ENCODE assay signal across 8 cellular contexts in the genomic region with DNA sequence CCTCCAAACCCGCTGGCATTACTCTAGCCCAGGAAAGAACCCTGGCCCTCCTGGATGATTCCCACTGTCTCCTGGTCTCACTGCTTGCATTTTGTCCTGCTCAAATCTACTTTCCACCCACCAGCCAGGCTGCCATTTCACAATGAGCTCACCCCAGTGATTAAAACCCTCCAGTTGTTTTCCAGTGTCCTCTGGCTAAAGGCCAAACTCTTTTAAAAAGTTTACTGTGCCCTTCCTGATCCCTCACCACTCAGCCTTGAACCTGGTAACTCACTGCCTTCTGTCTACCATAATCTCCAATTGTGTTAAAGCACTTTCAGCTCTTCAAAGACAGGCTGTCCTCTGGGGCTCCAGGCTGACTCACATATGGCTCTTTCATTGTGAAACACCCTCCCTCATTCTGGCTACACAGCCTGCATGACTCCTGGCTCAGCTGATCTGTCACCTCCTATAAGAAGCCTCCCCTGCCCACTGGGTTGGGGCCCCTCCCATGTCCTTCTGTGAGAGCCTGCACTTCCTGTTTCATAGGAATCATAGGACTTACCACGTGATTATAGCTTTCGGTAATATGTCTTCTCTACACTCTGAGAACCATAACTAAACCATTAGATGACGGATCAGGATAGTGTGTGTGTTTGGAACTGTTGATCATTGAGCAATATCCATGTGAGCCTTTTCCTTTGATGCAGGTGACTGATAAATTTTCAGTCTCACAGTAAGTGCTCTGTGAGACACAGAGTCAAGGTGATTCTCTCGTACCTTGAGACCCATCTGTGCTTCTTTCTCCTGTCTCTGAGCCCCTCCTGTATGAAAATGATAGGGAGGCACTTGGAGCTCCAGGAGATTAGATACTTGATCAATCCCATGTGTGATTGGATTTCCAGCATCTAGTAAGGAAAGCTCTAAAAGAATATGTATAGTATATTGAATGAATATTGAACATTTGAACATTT.
DNase-seq lines count a peak whose midpoint lies in the region; FAIRE-seq and TF ChIP-seq lines count a peak whose summit lies in the region.

No MANE protein-coding gene starts in this region.

- TF ChIP-seq CTCF in tibial artery (IDR thresholded peaks at IDR 0.05) = no peak

- H3K36me3 ChIP-seq in NT2/D1 (ENCODE audit: insufficient read depth, insufficient read length, low read length) = no peaks in the 10 kb centered on the region
- H3K36me3 ChIP-seq in tibial artery = no peaks in the 10 kb centered on the region

- no peak overlapping the region for H3K27ac ChIP-seq in tibial artery

- H3K9ac ChIP-seq in NT2/D1 (ENCODE audit: insufficient read length, low read depth) = no peak overlapping the region

- no peak for FAIRE-seq in H54 (lab: Jason Lieb, UNC)

- intact Hi-C loops in tibial artery (cut with DNase I; ENCODE audit: low total_unique reads) = no loop called here

- H3K4me1 ChIP-seq in NT2/D1 (ENCODE audit: insufficient read depth, insufficient read length) (no peaks in the 10 kb centered on the region), tibial artery (no peaks in the 10 kb centered on the region)

- H3K9me3 ChIP-seq in NT2/D1 (ENCODE audit: insufficient read depth, low read length) (no peaks in the 10 kb centered on the region), tibial artery (no peaks in the 10 kb centered on the region)

- no peak for TF ChIP-seq POLR2A in H54 (IDR thresholded peaks at IDR 0.05; ENCODE audit: low read depth, low read length)

- H3K4me3 ChIP-seq in NT2/D1 (ENCODE audit: insufficient read length, low read depth) = no peak overlapping the region
- H3K4me3 ChIP-seq in tibial artery = no peak overlapping the region

- H3K27me3 ChIP-seq in NT2/D1 (ENCODE audit: insufficient read depth, insufficient read length) (no peaks in the 10 kb centered on the region), tibial artery (no peaks in the 10 kb centered on the region)

- DNase-seq in DMS 273 (lab: John Stamatoyannopoulos, UW; ENCODE audit: unreplicated experiment) (peak; percentile 63), H54 (ENCODE audit: insufficient read length, low spot score) (peak; percentile 19), NT2/D1 (ENCODE audit: low read depth, low spot score) (peak; percentile 6), amniotic epithelial cell (ENCODE audit: low read depth) (peak; percentile 99), left kidney (ENCODE audit: low read depth, low spot score) (peak; percentile 10), tibial artery (peak; percentile 79 to 84), DMS79 (lab: John Stamatoyannopoulos, UW) (no peak), hippocampal formation (lab: John Stamatoyannopoulos, UW) (no peak)

Comparison
In these comparisons a context has a peak if more than half of its experiments do, and no peak if none do; other contexts are left out.
1. DNase-seq: peak in DMS 273 (single experiment), H54 (single experiment), NT2/D1 (single experiment), amniotic epithelial cell (single experiment), left kidney (single experiment) and tibial artery (2 of 2); none in DMS79 (single experiment) and hippocampal formation (0 of 2).